Comparison of ENCODE assay signal across 8 cellular contexts in genomic region chr18:6219116-6219717, GRCh38.
DNase-seq lines count a peak whose midpoint lies in the region; ATAC-seq and TF ChIP-seq lines count a peak whose summit lies in the region.

No MANE protein-coding gene starts in this region.

- DNase-seq in activated CD4-positive, alpha-beta T cell treated with anti-CD3 and anti-CD28 coated beads, Interleukin-2, amount 10 ng/mL, durations not matched to agents 24 days and 14 days: peak; percentile 64
- no peak for DNase-seq in activated CD4-positive, alpha-beta T cell treated with anti-CD3 and anti-CD28 coated beads, Interleukin-2, amount 50 U/mL, for 4 hours
- DNase-seq in amniotic epithelial cell (ENCODE audit: low read depth): peak; percentile 40
- DNase-seq in iPS-NIHi11 (ENCODE audit: low spot score): peak; percentile 90
- DNase-seq in type B pancreatic cell (ENCODE audit: extremely low spot score, unreplicated experiment): no peak

- ATAC-seq in GM18511 (IDR thresholded peaks at IDR 0.05; ENCODE audit: unreplicated experiment) (no peak), GM21528 (IDR thresholded peaks at IDR 0.05; ENCODE audit: low FRiP score, unreplicated experiment) (no peak)

- intact Hi-C loops in activated CD4-positive, alpha-beta T cell treated with anti-CD3 and anti-CD28 coated beads, Interleukin-2, amount 10 ng/mL, durations not matched to agents 24 days and 14 days (cut with micrococcal nuclease): loop anchor here (5.0 kb wide), 1 partner anchor 342 kb away; no protein-coding TSS in a partner anchor

- H3K27ac Mint-ChIP-seq in activated CD4-positive, alpha-beta T cell treated with anti-CD3 and anti-CD28 coated beads, Interleukin-2, amount 10 ng/mL, durations not matched to agents 24 days and 14 days: no peak overlapping the region
- H3K27ac Mint-ChIP-seq in type B pancreatic cell: no peak overlapping the region

- TF ChIP-seq CTCF in LNCAP (IDR thresholded peaks at IDR 0.05) (peak; percentile 86), type B pancreatic cell (conservative IDR thresholded peaks at IDR 0.05) (peak; percentile 87)

- H3K9me3 Mint-ChIP-seq in activated CD4-positive, alpha-beta T cell treated with anti-CD3 and anti-CD28 coated beads, Interleukin-2, amount 10 ng/mL, durations not matched to agents 24 days and 14 days: no peaks in the 10 kb centered on the region
- H3K9me3 Mint-ChIP-seq in type B pancreatic cell: no peaks in the 10 kb centered on the region

- H3K36me3 Mint-ChIP-seq in activated CD4-positive, alpha-beta T cell treated with anti-CD3 and anti-CD28 coated beads, Interleukin-2, amount 10 ng/mL, durations not matched to agents 24 days and 14 days (ENCODE audit: low read depth): no peaks in the 10 kb centered on the region
- no peaks in the 10 kb centered on the region for H3K36me3 Mint-ChIP-seq in type B pancreatic cell

- no peak overlapping the region for H3K4me3 Mint-ChIP-seq in activated CD4-positive, alpha-beta T cell treated with anti-CD3 and anti-CD28 coated beads, Interleukin-2, amount 10 ng/mL, durations not matched to agents 24 days and 14 days
- H3K4me3 Mint-ChIP-seq in type B pancreatic cell: no peak overlapping the region

- no peaks in the 10 kb centered on the region for H3K27me3 Mint-ChIP-seq in activated CD4-positive, alpha-beta T cell treated with anti-CD3 and anti-CD28 coated beads, Interleukin-2, amount 10 ng/mL, durations not matched to agents 24 days and 14 days
- no peaks in the 10 kb centered on the region for H3K27me3 Mint-ChIP-seq in type B pancreatic cell

- no peaks in the 10 kb centered on the region for H3K4me1 Mint-ChIP-seq in activated CD4-positive, alpha-beta T cell treated with anti-CD3 and anti-CD28 coated beads, Interleukin-2, amount 10 ng/mL, durations not matched to agents 24 days and 14 days
- H3K4me1 Mint-ChIP-seq in type B pancreatic cell (ENCODE audit: unreplicated experiment): no peaks in the 10 kb centered on the region

Comparison
In these comparisons a context has a peak if more than half of its experiments do, and no peak if none do; other contexts are left out.
1. DNase-seq: peak in activated CD4-positive, alpha-beta T cell treated with anti-CD3 and anti-CD28 coated beads, Interleukin-2, amount 10 ng/mL, durations not matched to agents 24 days and 14 days (single experiment), amniotic epithelial cell (single experiment) and iPS-NIHi11 (single experiment); none in activated CD4-positive, alpha-beta T cell treated with anti-CD3 and anti-CD28 coated beads, Interleukin-2, amount 50 U/mL, for 4 hours (0 of 2) and type B pancreatic cell (single experiment).